1 cellular context compared by ENCODE assay signal in the genomic region with DNA sequence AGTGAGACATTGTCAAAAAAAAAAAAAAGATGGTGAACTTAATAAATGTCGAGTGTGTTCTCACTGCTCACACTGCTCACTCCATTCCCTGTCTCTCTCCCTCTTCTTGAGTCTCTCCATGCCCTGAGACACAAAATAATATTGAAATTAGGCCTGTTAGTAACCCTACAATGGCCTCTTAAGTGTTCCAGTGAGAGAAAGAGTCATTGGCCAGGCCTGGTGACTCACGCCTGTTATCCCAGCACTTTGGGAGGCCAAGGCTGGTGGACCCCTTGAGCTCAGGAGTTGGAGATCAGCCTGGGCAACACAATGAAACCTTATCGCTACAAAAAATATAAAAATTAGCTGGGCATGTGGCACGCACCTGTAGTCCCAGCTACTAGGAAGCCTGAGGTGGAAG.
TF ChIP-seq lines count a peak whose summit lies in the region.

No MANE protein-coding gene starts in this region.

TF ChIP-seq in IMR-90, 13 proteins besides CTCF, POLR2A, EP300 and RAD21 (continued from another document):
- no peak for TF ChIP-seq BHLHE40 (IDR thresholded peaks at IDR 0.05; ENCODE audit: low read depth, low read length)
- TF ChIP-seq RCOR1 (IDR thresholded peaks at IDR 0.05; ENCODE audit: insufficient replicate concordance, low read length): no peak
- no peak for TF ChIP-seq CHD1 (IDR thresholded peaks at IDR 0.05; ENCODE audit: low read depth, low read length)
- TF ChIP-seq RFX5 (IDR thresholded peaks at IDR 0.05; ENCODE audit: low read depth, low read length): no peak
- no peak for TF ChIP-seq FOS (IDR thresholded peaks at IDR 0.05; ENCODE audit: low read depth, low read length)
- TF ChIP-seq, protein P1, sequence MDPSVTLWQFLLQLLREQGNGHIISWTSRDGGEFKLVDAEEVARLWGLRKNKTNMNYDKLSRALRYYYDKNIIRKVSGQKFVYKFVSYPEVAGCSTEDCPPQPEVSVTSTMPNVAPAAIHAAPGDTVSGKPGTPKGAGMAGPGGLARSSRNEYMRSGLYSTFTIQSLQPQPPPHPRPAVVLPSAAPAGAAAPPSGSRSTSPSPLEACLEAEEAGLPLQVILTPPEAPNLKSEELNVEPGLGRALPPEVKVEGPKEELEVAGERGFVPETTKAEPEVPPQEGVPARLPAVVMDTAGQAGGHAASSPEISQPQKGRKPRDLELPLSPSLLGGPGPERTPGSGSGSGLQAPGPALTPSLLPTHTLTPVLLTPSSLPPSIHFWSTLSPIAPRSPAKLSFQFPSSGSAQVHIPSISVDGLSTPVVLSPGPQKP (IDR thresholded peaks at IDR 0.05; ENCODE audit: borderline replicate concordance, low read depth, low read length): no peak
